Comparison of ENCODE assay signal across 17 cellular contexts in genomic region chr2:6967301-6967700, GRCh38. TPM values are rescaled to one million over a fixed set of nuclear protein-coding genes. Genes with fewer than 3 reads are reported as not detected.
A peak's percentile ranks its signal among the peaks of the same experiment; 100 is the strongest.
DNase-seq lines count a peak whose midpoint lies in the region; ATAC-seq and TF ChIP-seq lines count a peak whose summit lies in the region.
"Had no signal": no experiment of that assay in that cellular context is flagged by ENCODE, and none has a peak within 500 bp of the region (broad histone marks: within the 10 kb centered on the region; RNA-seq: fewer than 3 reads in every experiment).

No MANE protein-coding gene starts in this region.

- H3K27ac Mint-ChIP-seq in activated CD8-positive, alpha-beta T cell treated with anti-CD3 and anti-CD28 coated beads, Interleukin-2, amount 10 ng/mL, durations not matched to agents 7 days and 5 days = peak overlapping the region; percentile 17
- H3K27ac Mint-ChIP-seq in activated CD8-positive, alpha-beta T cell treated with anti-CD3 and anti-CD28 coated beads for 36 hours = no peak overlapping the region
- H3K27ac Mint-ChIP-seq in osteocyte (ENCODE audit: unreplicated experiment) = no peak overlapping the region
- H3K27ac Mint-ChIP-seq: CD4-positive, alpha-beta T cell; IgD-negative memory B cell had no signal

- ATAC-seq in activated CD8-positive, alpha-beta T cell treated with anti-CD3 and anti-CD28 coated beads, Interleukin-2, amount 10 ng/mL, durations not matched to agents 7 days and 5 days = no peak
- no peak for ATAC-seq in activated CD8-positive, alpha-beta T cell treated with anti-CD3 and anti-CD28 coated beads for 36 hours
- ATAC-seq in GM21515 (IDR thresholded peaks at IDR 0.05; ENCODE audit: unreplicated experiment) (no peak), GM21423 (IDR thresholded peaks at IDR 0.05; ENCODE audit: unreplicated experiment) (no peak), GM18868 (IDR thresholded peaks at IDR 0.05; ENCODE audit: unreplicated experiment) (no peak)
- ATAC-seq: A549, HepG2 had no signal

- H3K27me3 ChIP-seq in dorsolateral prefrontal cortex = no peaks in the 10 kb centered on the region

- H3K27ac ChIP-seq in dorsolateral prefrontal cortex = peak overlapping the region in 33 of 59 donors; percentile 11 to 84 (median 74)
- H3K27ac ChIP-seq: 22Rv1, A549, C4-2B had no signal

- no peak overlapping the region for H3K4me3 Mint-ChIP-seq in activated CD8-positive, alpha-beta T cell treated with anti-CD3 and anti-CD28 coated beads, Interleukin-2, amount 10 ng/mL, durations not matched to agents 7 days and 5 days
- no peak overlapping the region for H3K4me3 Mint-ChIP-seq in activated CD8-positive, alpha-beta T cell treated with anti-CD3 and anti-CD28 coated beads for 36 hours
- no peak overlapping the region for H3K4me3 Mint-ChIP-seq in osteocyte (ENCODE audit: unreplicated experiment)
- H3K4me3 Mint-ChIP-seq: CD4-positive, alpha-beta T cell; IgD-negative memory B cell had no signal

- POLR2A ChIA-PET in activated CD8-positive, alpha-beta T cell treated with anti-CD3 and anti-CD28 coated beads, Interleukin-2, amount 10 ng/mL, durations not matched to agents 7 days and 5 days (lab: Charles Lee) = no interaction called here
- POLR2A ChIA-PET in activated CD8-positive, alpha-beta T cell treated with anti-CD3 and anti-CD28 coated beads for 36 hours (lab: Charles Lee) = no interaction called here

- H3K27me3 Mint-ChIP-seq in activated CD8-positive, alpha-beta T cell treated with anti-CD3 and anti-CD28 coated beads, Interleukin-2, amount 10 ng/mL, durations not matched to agents 7 days and 5 days (ENCODE audit: low read depth) = no peaks in the 10 kb centered on the region
- no peaks in the 10 kb centered on the region for H3K27me3 Mint-ChIP-seq in activated CD8-positive, alpha-beta T cell treated with anti-CD3 and anti-CD28 coated beads for 36 hours
- H3K27me3 Mint-ChIP-seq in osteocyte (ENCODE audit: unreplicated experiment) = no peaks in the 10 kb centered on the region
- H3K27me3 Mint-ChIP-seq: CD4-positive, alpha-beta T cell; IgD-negative memory B cell had no signal

- H3K9me3 Mint-ChIP-seq in activated CD8-positive, alpha-beta T cell treated with anti-CD3 and anti-CD28 coated beads, Interleukin-2, amount 10 ng/mL, durations not matched to agents 7 days and 5 days (ENCODE audit: insufficient read depth) = no peaks in the 10 kb centered on the region
- H3K9me3 Mint-ChIP-seq in activated CD8-positive, alpha-beta T cell treated with anti-CD3 and anti-CD28 coated beads for 36 hours = peaks cover 2% of the 10 kb centered on the region
- no peaks in the 10 kb centered on the region for H3K9me3 Mint-ChIP-seq in osteocyte (ENCODE audit: unreplicated experiment)
- H3K9me3 Mint-ChIP-seq: CD4-positive, alpha-beta T cell had no signal

- no peak for DNase-seq in activated CD8-positive, alpha-beta T cell treated with anti-CD3 and anti-CD28 coated beads, Interleukin-2, amount 10 ng/mL, durations not matched to agents 7 days and 5 days
- DNase-seq in activated CD8-positive, alpha-beta T cell treated with anti-CD3 and anti-CD28 coated beads for 36 hours = no peak
- no peak for DNase-seq in dorsolateral prefrontal cortex
- peak; percentile 42 for DNase-seq in osteocyte (ENCODE audit: extremely low spot score, unreplicated experiment)
- DNase-seq: AML-193; Caco-2; CD4-positive, alpha-beta T cell; GOT3; H7 had no signal

- intact Hi-C loops in activated CD8-positive, alpha-beta T cell treated with anti-CD3 and anti-CD28 coated beads for 36 hours (cut with micrococcal nuclease) = no loop called here
- intact Hi-C loops in dorsolateral prefrontal cortex (cut with DNase I) = loop anchor here in 1 of 2 donors (5.0 kb wide), 1 partner anchor 50 kb away; the partner anchor contains the start of gene RNF144A

- peaks cover 21% of the 10 kb centered on the region for H3K4me1 Mint-ChIP-seq in activated CD8-positive, alpha-beta T cell treated with anti-CD3 and anti-CD28 coated beads, Interleukin-2, amount 10 ng/mL, durations not matched to agents 7 days and 5 days (ENCODE audit: low read depth)
- H3K4me1 Mint-ChIP-seq in activated CD8-positive, alpha-beta T cell treated with anti-CD3 and anti-CD28 coated beads for 36 hours (ENCODE audit: low read depth) = peaks cover 4% of the 10 kb centered on the region
- peaks cover 11% of the 10 kb centered on the region for H3K4me1 Mint-ChIP-seq in osteocyte (ENCODE audit: unreplicated experiment)
- H3K4me1 Mint-ChIP-seq: IgD-negative memory B cell had no signal

- CTCF ChIA-PET in activated CD8-positive, alpha-beta T cell treated with anti-CD3 and anti-CD28 coated beads, Interleukin-2, amount 10 ng/mL, durations not matched to agents 7 days and 5 days (lab: Charles Lee) = no interaction called here
- CTCF ChIA-PET in activated CD8-positive, alpha-beta T cell treated with anti-CD3 and anti-CD28 coated beads for 36 hours (lab: Charles Lee) = no interaction called here

- no peak for TF ChIP-seq CTCF in activated CD8-positive, alpha-beta T cell treated with anti-CD3 and anti-CD28 coated beads for 36 hours (IDR thresholded peaks at IDR 0.05)
- TF ChIP-seq CTCF in dorsolateral prefrontal cortex (IDR thresholded peaks at IDR 0.05 in 54 of 56, conservative IDR thresholded peaks at IDR 0.05 in 2 of 56; ENCODE audit: low read depth in 1 of 56, partially characterized antibody in 56 of 56) = no peak
- TF ChIP-seq CTCF in osteocyte (IDR thresholded peaks at IDR 0.05) = no peak

- peaks cover 67% of the 10 kb centered on the region for H3K36me3 Mint-ChIP-seq in activated CD8-positive, alpha-beta T cell treated with anti-CD3 and anti-CD28 coated beads, Interleukin-2, amount 10 ng/mL, durations not matched to agents 7 days and 5 days (ENCODE audit: low read depth)
- peaks cover 30% of the 10 kb centered on the region for H3K36me3 Mint-ChIP-seq in activated CD8-positive, alpha-beta T cell treated with anti-CD3 and anti-CD28 coated beads for 36 hours (ENCODE audit: low read depth)
- H3K36me3 Mint-ChIP-seq in osteocyte (ENCODE audit: unreplicated experiment) = no peaks in the 10 kb centered on the region

- H3K4me3 ChIP-seq in dorsolateral prefrontal cortex = no peak overlapping the region
- H3K4me3 ChIP-seq: A549 had no signal

RNA-seq across cellular contexts. Expression of gene RNF144A, which starts 50.1 kb away (rescaled TPM):
- 10 to 100 TPM; 76.9 to 87.0 TPM for total RNA-seq in activated CD8-positive, alpha-beta T cell treated with anti-CD3 and anti-CD28 coated beads, Interleukin-2, amount 10 ng/mL, durations not matched to agents 7 days and 5 days
- 10 to 100 TPM; 32.6 to 36.5 TPM for total RNA-seq in activated CD8-positive, alpha-beta T cell treated with anti-CD3 and anti-CD28 coated beads for 36 hours
- total RNA-seq in dorsolateral prefrontal cortex = 100 to 1,000 TPM in 23 of 120 experiments, 10 to 100 TPM in 97; 49.5 to 144 (median 83.6) TPM
- total RNA-seq in osteocyte = 9.0 and 9.6 TPM in 2 replicates
